ENCODE assay signal across 8 cellular contexts in the genomic region with DNA sequence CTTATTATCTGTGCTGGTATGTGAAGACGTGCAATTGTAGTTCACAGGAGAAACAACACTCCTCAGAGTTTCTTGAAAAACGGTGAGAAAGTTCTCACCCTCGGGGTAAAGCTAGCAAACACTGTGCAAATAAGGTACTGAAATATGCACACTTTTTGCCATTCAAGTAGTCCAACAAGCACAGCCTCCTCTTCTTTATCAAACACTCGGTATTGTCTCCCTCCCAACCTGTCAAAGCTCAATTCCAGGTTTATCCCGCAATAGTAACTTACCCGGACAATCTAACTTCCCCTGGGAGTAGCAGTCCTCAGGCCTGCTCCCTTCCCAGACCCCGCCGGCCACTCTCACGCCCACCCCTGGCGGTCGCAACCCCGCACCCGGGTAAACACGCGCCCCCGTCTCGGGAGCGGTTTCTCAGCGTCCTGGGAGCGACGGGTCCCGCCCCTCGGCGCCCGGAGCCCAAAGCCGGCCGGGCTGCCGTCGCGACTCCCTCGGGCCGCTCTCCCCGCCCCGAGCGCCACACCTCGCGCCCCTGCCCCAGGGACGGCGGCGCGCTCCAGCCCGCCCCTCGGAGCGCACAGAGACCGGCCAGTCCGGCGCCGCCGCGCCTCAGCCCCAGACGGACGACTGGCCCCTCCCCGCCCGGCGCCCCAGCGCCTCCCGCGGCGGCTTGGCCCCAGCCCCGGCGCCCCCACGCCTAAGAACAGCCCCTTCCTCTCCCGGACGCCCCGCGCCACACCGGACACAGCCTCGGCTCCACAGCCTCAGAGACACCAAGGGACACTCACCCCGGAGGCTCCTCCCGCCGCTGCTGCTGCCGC. TPM values are rescaled to one million over a fixed set of nuclear protein-coding genes. Genes with fewer than 3 reads are reported as not detected.
DNase-seq lines count a peak whose midpoint lies in the region; ATAC-seq and TF ChIP-seq lines count a peak whose summit lies in the region.

No MANE protein-coding gene starts in this region.

- H3K4me1 ChIP-seq in CD4-positive, CD25-positive, alpha-beta regulatory T cell (ENCODE audit: control insufficient read depth, insufficient read depth, low read length, poor library complexity, severe bottlenecking): peaks cover 31% of the 10 kb centered on the region
- H3K4me1 ChIP-seq in Peyer's patch: peaks cover 0 to 42% (median 9%) of the 10 kb centered on the region in 4 donors

- no peak for TF ChIP-seq CTCF in Peyer's patch (IDR thresholded peaks at IDR 0.05)
- TF ChIP-seq CTCF in astrocyte of the spinal cord (IDR thresholded peaks at IDR 0.05; ENCODE audit: low read depth, low read length): no peak

- no peaks in the 10 kb centered on the region for H3K27me3 ChIP-seq in CD4-positive, CD25-positive, alpha-beta regulatory T cell (ENCODE audit: control insufficient read depth, insufficient read depth, low read length)
- no peaks in the 10 kb centered on the region for H3K27me3 ChIP-seq in Peyer's patch

- DNase-seq in CD4-positive, CD25-positive, alpha-beta regulatory T cell: peak in 1 of 3 donors; percentile 31
- DNase-seq in Peyer's patch (peak; percentile 40 to 84 (median 74)), astrocyte of the spinal cord (ENCODE audit: low read depth, low spot score) (peak; percentile 42), skeletal muscle cell (ENCODE audit: low read depth) (no peak)
- DNase-seq in activated effector memory CD4-positive, alpha-beta T cell treated with anti-CD3 and anti-CD28 coated beads, Interleukin-2, amount 50 U/mL, for 16 hours: no peak

- peak overlapping the region; percentile 93 to 98 (median 96) for H3K4me3 Mint-ChIP-seq in CD4-positive, CD25-positive, alpha-beta regulatory T cell

- no peaks in the 10 kb centered on the region for H3K36me3 ChIP-seq in CD4-positive, CD25-positive, alpha-beta regulatory T cell (ENCODE audit: control insufficient read depth, insufficient read depth, low read length)
- no peaks in the 10 kb centered on the region for H3K36me3 ChIP-seq in Peyer's patch

- in situ Hi-C loops in astrocyte of the spinal cord (cut with HindIII; ENCODE audit: low sequenced_read_pairs): no loop called here

- H3K36me3 Mint-ChIP-seq in CD4-positive, CD25-positive, alpha-beta regulatory T cell: no peaks in the 10 kb centered on the region

- peak overlapping the region; percentile 8 to 96 (median 94) for H3K27ac Mint-ChIP-seq in CD4-positive, CD25-positive, alpha-beta regulatory T cell

- H3K4me1 Mint-ChIP-seq in CD4-positive, CD25-positive, alpha-beta regulatory T cell: peaks cover 27 to 65% (median 51%) of the 10 kb centered on the region in 4 donors

- no peaks in the 10 kb centered on the region for H3K9me3 Mint-ChIP-seq in CD4-positive, CD25-positive, alpha-beta regulatory T cell

- peak in 1 of 2 donors; percentile 56 for TF ChIP-seq POLR2A in Peyer's patch (IDR thresholded peaks at IDR 0.05)

- ATAC-seq in CD4-positive, CD25-positive, alpha-beta regulatory T cell (ENCODE audit: low read depth in 2 of 2): peak; percentile 26 to 33
- ATAC-seq in GM18909 (IDR thresholded peaks at IDR 0.05; ENCODE audit: poor library complexity, unreplicated experiment) (peak; percentile 62), HG03103 (IDR thresholded peaks at IDR 0.05; ENCODE audit: low read depth, unreplicated experiment) (peak; percentile 42)

- H3K27ac ChIP-seq in CD4-positive, CD25-positive, alpha-beta regulatory T cell (ENCODE audit: insufficient read depth, low read length, poor library complexity, severe bottlenecking): peak overlapping the region; percentile 82
- H3K27ac ChIP-seq in Peyer's patch: peak overlapping the region; percentile 98 to 100 (median 98)

- H3K9me3 ChIP-seq in CD4-positive, CD25-positive, alpha-beta regulatory T cell (ENCODE audit: control insufficient read depth in 2 of 2, low read length in 2 of 2): no peaks in the 10 kb centered on the region
- no peaks in the 10 kb centered on the region for H3K9me3 ChIP-seq in Peyer's patch

- H3K27me3 Mint-ChIP-seq in CD4-positive, CD25-positive, alpha-beta regulatory T cell: no peaks in the 10 kb centered on the region

- peak overlapping the region; percentile 93 for H3K4me3 ChIP-seq in CD4-positive, CD25-positive, alpha-beta regulatory T cell (ENCODE audit: low read depth, low read length)
- H3K4me3 ChIP-seq in Peyer's patch (peak overlapping the region; percentile 95 to 99 (median 98)), astrocyte of the spinal cord (ENCODE audit: low read depth, low read length) (peak overlapping the region; percentile 84), iPS-11a (ENCODE audit: low read depth, low read length) (peak overlapping the region; percentile 91), skeletal muscle cell (ENCODE audit: low read depth, low read length) (peak overlapping the region; percentile 84)

RNA-seq across cellular contexts. Expression of a gene that starts 0.6 kb away (rescaled TPM):
- 27.8 TPM for total RNA-seq in CD4-positive, CD25-positive, alpha-beta regulatory T cell
- 10 to 100 TPM in 2 of 4 donors, 1 to 10 TPM in 2; 6.5 to 10.8 (median 10.2) TPM for polyA plus RNA-seq in CD4-positive, CD25-positive, alpha-beta regulatory T cell
- total RNA-seq in Peyer's patch: 10 to 100 TPM; 28.1 to 38.1 (median 32.2) TPM

RNA-seq across cellular contexts. Expression of a gene that starts 14.7 kb away (rescaled TPM):
- not detected for total RNA-seq in CD4-positive, CD25-positive, alpha-beta regulatory T cell
- under 1 TPM in 1 of 4 donors, not detected in 3; 0.47 TPM for polyA plus RNA-seq in CD4-positive, CD25-positive, alpha-beta regulatory T cell
- total RNA-seq in Peyer's patch: not detected

Comparison
In these comparisons a context has a peak if more than half of its experiments do, and no peak if none do; other contexts are left out.
1. DNase-seq: peak in Peyer's patch (3 of 3) and astrocyte of the spinal cord (single experiment); none in skeletal muscle cell (single experiment) and activated effector memory CD4-positive, alpha-beta T cell treated with anti-CD3 and anti-CD28 coated beads, Interleukin-2, amount 50 U/mL, for 16 hours (single experiment).
2. Peak in every context shown above with its lines, with median percentiles within 50 percentile points of each other: ATAC-seq and H3K4me3 ChIP-seq.